ENCODE assay signal across 9 cellular contexts in genomic region chr4:183399166-183399565, GRCh38. TPM values are rescaled to one million over a fixed set of nuclear protein-coding genes. Genes with fewer than 3 reads are reported as not detected.
DNase-seq lines count a peak whose midpoint lies in the region; ATAC-seq and TF ChIP-seq lines count a peak whose summit lies in the region.
"Had no signal": no experiment of that assay in that cellular context is flagged by ENCODE, and none has a peak within 500 bp of the region (broad histone marks: within the 10 kb centered on the region; RNA-seq: fewer than 3 reads in every experiment).

No MANE protein-coding gene starts in this region.

- TF ChIP-seq CTCF in OCI-LY3 (IDR thresholded peaks at IDR 0.05; ENCODE audit: low read depth, low read length) (no peak), esophagus squamous epithelium (IDR thresholded peaks at IDR 0.05) (no peak)

- peaks cover 25% of the 10 kb centered on the region for H3K4me1 Mint-ChIP-seq in activated CD4-positive, alpha-beta memory T cell treated with anti-CD3 and anti-CD28 coated beads, Interleukin-2, amount 10 ng/mL, durations not matched to agents 7 days and 5 days
- H3K4me1 Mint-ChIP-seq in activated CD4-positive, alpha-beta memory T cell treated with anti-CD3 and anti-CD28 coated beads for 36 hours (ENCODE audit: low read depth) = peaks cover 20% of the 10 kb centered on the region
- peaks cover 41% of the 10 kb centered on the region for H3K4me1 Mint-ChIP-seq in stimulated activated memory B cell treated with anti-CD40 and anti-IgM and Interleukin-4, amounts not matched to agents 10 μg/mL and 1 μg/mL and 100 μg/mL, for 72 hours

- H3K27me3 ChIP-seq in OCI-LY3 (ENCODE audit: low read depth, low read length) (no peaks in the 10 kb centered on the region), esophagus squamous epithelium (no peaks in the 10 kb centered on the region)

- intact Hi-C loops in activated CD4-positive, alpha-beta memory T cell treated with anti-CD3 and anti-CD28 coated beads for 36 hours (cut with micrococcal nuclease) = no loop called here
- intact Hi-C loops in esophagus squamous epithelium (cut with DNase I) = loop anchor here (10.0 kb wide), 1 partner anchor 134 kb away; no protein-coding TSS in a partner anchor

- no peak for DNase-seq in activated CD4-positive, alpha-beta memory T cell treated with anti-CD3 and anti-CD28 coated beads, Interleukin-2, amount 10 ng/mL, durations not matched to agents 7 days and 5 days
- no peak for DNase-seq in activated CD4-positive, alpha-beta memory T cell treated with anti-CD3 and anti-CD28 coated beads for 36 hours
- DNase-seq in esophagus squamous epithelium (lab: John Stamatoyannopoulos, UW) = no peak
- DNase-seq in activated CD4-positive, alpha-beta T cell treated with anti-CD3 and anti-CD28 coated beads for 1 hour = no peak
- DNase-seq in stimulated activated CD4-positive, alpha-beta T cell treated with anti-CD3 and anti-CD28 coated beads, Interleukin-4, amount 100 ng/mL, for 24 hours = no peak

- H3K36me3 Mint-ChIP-seq in activated CD4-positive, alpha-beta memory T cell treated with anti-CD3 and anti-CD28 coated beads, Interleukin-2, amount 10 ng/mL, durations not matched to agents 7 days and 5 days (ENCODE audit: low read depth) = no peaks in the 10 kb centered on the region
- H3K36me3 Mint-ChIP-seq in activated CD4-positive, alpha-beta memory T cell treated with anti-CD3 and anti-CD28 coated beads for 36 hours = no peaks in the 10 kb centered on the region
- H3K36me3 Mint-ChIP-seq in stimulated activated memory B cell treated with anti-CD40 and anti-IgM and Interleukin-4, amounts not matched to agents 10 μg/mL and 1 μg/mL and 100 μg/mL, for 72 hours = no peaks in the 10 kb centered on the region

- H3K27me3 Mint-ChIP-seq in activated CD4-positive, alpha-beta memory T cell treated with anti-CD3 and anti-CD28 coated beads, Interleukin-2, amount 10 ng/mL, durations not matched to agents 7 days and 5 days = peaks cover 24% of the 10 kb centered on the region
- H3K27me3 Mint-ChIP-seq in activated CD4-positive, alpha-beta memory T cell treated with anti-CD3 and anti-CD28 coated beads for 36 hours = peaks cover 6% of the 10 kb centered on the region
- H3K27me3 Mint-ChIP-seq in stimulated activated memory B cell treated with anti-CD40 and anti-IgM and Interleukin-4, amounts not matched to agents 10 μg/mL and 1 μg/mL and 100 μg/mL, for 72 hours = peaks cover 26% of the 10 kb centered on the region

- H3K79me2 ChIP-seq in OCI-LY3 (ENCODE audit: low read length) = no peaks in the 10 kb centered on the region

- H3K9me3 Mint-ChIP-seq in activated CD4-positive, alpha-beta memory T cell treated with anti-CD3 and anti-CD28 coated beads, Interleukin-2, amount 10 ng/mL, durations not matched to agents 7 days and 5 days = no peaks in the 10 kb centered on the region
- H3K9me3 Mint-ChIP-seq in activated CD4-positive, alpha-beta memory T cell treated with anti-CD3 and anti-CD28 coated beads for 36 hours = no peaks in the 10 kb centered on the region
- H3K9me3 Mint-ChIP-seq in stimulated activated memory B cell treated with anti-CD40 and anti-IgM and Interleukin-4, amounts not matched to agents 10 μg/mL and 1 μg/mL and 100 μg/mL, for 72 hours = no peaks in the 10 kb centered on the region

- peaks cover 29% of the 10 kb centered on the region for H3K4me1 ChIP-seq in OCI-LY3 (ENCODE audit: low read length)
- H3K4me1 ChIP-seq in esophagus squamous epithelium = peaks cover 0 to 21% (median 8%) of the 10 kb centered on the region in 3 donors

- peak overlapping the region; percentile 82 for H3K9ac ChIP-seq in OCI-LY3 (ENCODE audit: low read length)

- CTCF ChIA-PET in activated CD4-positive, alpha-beta memory T cell treated with anti-CD3 and anti-CD28 coated beads, Interleukin-2, amount 10 ng/mL, durations not matched to agents 7 days and 5 days (lab: Charles Lee) = interaction anchor here (0.9 to 1.8 kb wide), 4 partner anchors 8 to 119 kb away, joined by 3 to 15 read pairs (median 4); partner anchors contain the start of gene CDKN2AIP
- CTCF ChIA-PET in activated CD4-positive, alpha-beta memory T cell treated with anti-CD3 and anti-CD28 coated beads for 36 hours (lab: Charles Lee) = interaction anchor here (0.5 to 1.7 kb wide), 4 partner anchors 8 to 203 kb away, joined by 3 to 9 read pairs (median 4); no protein-coding TSS in a partner anchor

- H3K9me3 ChIP-seq in OCI-LY3 (ENCODE audit: insufficient read depth, low read length) (no peaks in the 10 kb centered on the region), esophagus squamous epithelium (no peaks in the 10 kb centered on the region)

- ATAC-seq in stimulated activated memory B cell treated with anti-CD40 and anti-IgM and Interleukin-4, amounts not matched to agents 10 μg/mL and 1 μg/mL and 100 μg/mL, for 72 hours = no peak
- no peak for ATAC-seq in HG02981 (IDR thresholded peaks at IDR 0.05; ENCODE audit: unreplicated experiment)

- H3K36me3 ChIP-seq in OCI-LY3 (replicated peaks; ENCODE audit: low read depth, low read length) (no peaks in the 10 kb centered on the region), esophagus squamous epithelium (no peaks in the 10 kb centered on the region)

- H2AFZ ChIP-seq in OCI-LY3 (ENCODE audit: low read depth, low read length) = peak overlapping the region; percentile 82

- POLR2A ChIA-PET in activated CD4-positive, alpha-beta memory T cell treated with anti-CD3 and anti-CD28 coated beads, Interleukin-2, amount 10 ng/mL, durations not matched to agents 7 days and 5 days (lab: Charles Lee) = interaction anchor here (0.9 to 1.7 kb wide), 3 partner anchors 8 to 44 kb away, joined by 3 to 6 read pairs (median 4); no protein-coding TSS in a partner anchor
- POLR2A ChIA-PET in activated CD4-positive, alpha-beta memory T cell treated with anti-CD3 and anti-CD28 coated beads for 36 hours (lab: Charles Lee) = no interaction called here

- no peak for TF ChIP-seq POLR2A in esophagus squamous epithelium (IDR thresholded peaks at IDR 0.05)

- peak overlapping the region; percentile 75 for H3K4me3 Mint-ChIP-seq in activated CD4-positive, alpha-beta memory T cell treated with anti-CD3 and anti-CD28 coated beads, Interleukin-2, amount 10 ng/mL, durations not matched to agents 7 days and 5 days
- no peak overlapping the region for H3K4me3 Mint-ChIP-seq in activated CD4-positive, alpha-beta memory T cell treated with anti-CD3 and anti-CD28 coated beads for 36 hours
- H3K4me3 Mint-ChIP-seq in stimulated activated memory B cell treated with anti-CD40 and anti-IgM and Interleukin-4, amounts not matched to agents 10 μg/mL and 1 μg/mL and 100 μg/mL, for 72 hours = peak overlapping the region; percentile 81

- H3K27ac Mint-ChIP-seq in activated CD4-positive, alpha-beta memory T cell treated with anti-CD3 and anti-CD28 coated beads, Interleukin-2, amount 10 ng/mL, durations not matched to agents 7 days and 5 days = no peak overlapping the region
- H3K27ac Mint-ChIP-seq in activated CD4-positive, alpha-beta memory T cell treated with anti-CD3 and anti-CD28 coated beads for 36 hours = no peak overlapping the region
- peak overlapping the region; percentile 73 for H3K27ac Mint-ChIP-seq in stimulated activated memory B cell treated with anti-CD40 and anti-IgM and Interleukin-4, amounts not matched to agents 10 μg/mL and 1 μg/mL and 100 μg/mL, for 72 hours

- H4K20me1 ChIP-seq in OCI-LY3 (ENCODE audit: insufficient read depth, low read length) = no peaks in the 10 kb centered on the region

- H3K4me3 ChIP-seq in OCI-LY3 (ENCODE audit: low read length) (peak overlapping the region; percentile 73), esophagus squamous epithelium (peak overlapping the region; percentile 41 to 70 (median 51))

- 68 to 75% methylated on average over 6 to 13 of the region's 16 CpGs for WGBS in esophagus squamous epithelium, 2 donors

- H3K27ac ChIP-seq in OCI-LY3 (ENCODE audit: low read length) (peak overlapping the region; percentile 59; the same call in 1 of the 2 replicates), esophagus squamous epithelium (peak overlapping the region in 2 of 4 donors; percentile 61 to 68)
- H3K27ac ChIP-seq: epithelial cell of prostate had no signal

- H3K4me2 ChIP-seq in OCI-LY3 (ENCODE audit: low read length) = peak overlapping the region; percentile 89

RNA-seq across cellular contexts. Expression of gene CDKN2AIP, which starts 45.3 kb away (rescaled TPM):
- total RNA-seq in activated CD4-positive, alpha-beta memory T cell treated with anti-CD3 and anti-CD28 coated beads, Interleukin-2, amount 10 ng/mL, durations not matched to agents 7 days and 5 days = 10 to 100 TPM; 30.5 to 30.9 TPM
- 10 to 100 TPM; 23.0 to 23.7 TPM for total RNA-seq in activated CD4-positive, alpha-beta memory T cell treated with anti-CD3 and anti-CD28 coated beads for 36 hours
- total RNA-seq in esophagus squamous epithelium = 10 to 100 TPM; 20.3 to 33.5 (median 27.2) TPM
